ENCODE assay signal across 1 cellular context in the genomic region with DNA sequence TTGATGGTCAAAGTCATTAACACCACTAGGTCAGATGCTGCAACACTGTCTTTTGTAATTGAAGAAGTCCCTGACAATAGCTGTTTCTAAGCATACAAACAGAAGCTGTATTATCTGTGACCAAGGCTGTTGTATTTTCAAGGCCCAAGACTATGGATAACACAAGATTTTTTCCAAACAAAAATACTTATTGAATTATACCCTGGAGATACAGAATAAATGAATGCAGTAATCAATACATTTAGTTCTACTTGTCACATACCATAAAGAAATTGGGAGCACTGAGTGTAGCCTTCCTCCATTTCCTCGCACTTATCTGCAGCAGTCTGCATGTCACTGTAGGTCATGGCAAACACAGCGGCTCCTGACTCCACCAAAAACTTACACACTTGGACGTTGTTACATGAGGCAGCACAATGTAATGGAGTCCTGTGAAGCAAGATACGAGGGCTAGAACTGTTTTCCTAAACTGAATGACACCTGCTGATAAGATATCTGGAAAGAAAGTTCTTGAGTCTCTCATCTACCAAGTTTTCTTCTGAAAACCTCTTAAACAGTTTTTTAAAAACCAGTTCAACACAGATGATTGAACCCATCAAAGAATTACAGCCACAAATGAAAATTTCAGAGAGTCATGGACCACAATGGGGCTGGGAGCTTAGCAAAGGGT.
TF ChIP-seq lines count a peak whose summit lies in the region.

No MANE protein-coding gene starts in this region.

TF ChIP-seq in WTC11, 78 proteins besides CTCF, POLR2A, EP300 and RAD21 (continued from another document):
- TF ChIP-seq, protein P1, sequence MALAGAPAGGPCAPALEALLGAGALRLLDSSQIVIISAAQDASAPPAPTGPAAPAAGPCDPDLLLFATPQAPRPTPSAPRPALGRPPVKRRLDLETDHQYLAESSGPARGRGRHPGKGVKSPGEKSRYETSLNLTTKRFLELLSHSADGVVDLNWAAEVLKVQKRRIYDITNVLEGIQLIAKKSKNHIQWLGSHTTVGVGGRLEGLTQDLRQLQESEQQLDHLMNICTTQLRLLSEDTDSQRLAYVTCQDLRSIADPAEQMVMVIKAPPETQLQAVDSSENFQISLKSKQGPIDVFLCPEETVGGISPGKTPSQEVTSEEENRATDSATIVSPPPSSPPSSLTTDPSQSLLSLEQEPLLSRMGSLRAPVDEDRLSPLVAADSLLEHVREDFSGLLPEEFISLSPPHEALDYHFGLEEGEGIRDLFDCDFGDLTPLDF (CRISPR knock-in tag; IDR thresholded peaks at IDR 0.05): no peak
- TF ChIP-seq TEAD4 (CRISPR knock-in tag; IDR thresholded peaks at IDR 0.05) (no peak), ETV6 (CRISPR knock-in tag; IDR thresholded peaks at IDR 0.05) (no peak), JUN (CRISPR knock-in tag; IDR thresholded peaks at IDR 0.05) (no peak), FOXK1 (CRISPR knock-in tag; IDR thresholded peaks at IDR 0.05) (no peak), ZNF317 (CRISPR knock-in tag; IDR thresholded peaks at IDR 0.05; ENCODE audit: borderline replicate concordance, low read depth) (no peak), CREB1 (CRISPR knock-in tag; IDR thresholded peaks at IDR 0.05) (no peak), SMAD3 (CRISPR knock-in tag; IDR thresholded peaks at IDR 0.05; ENCODE audit: borderline replicate concordance) (no peak)
- TF ChIP-seq, protein P2, sequence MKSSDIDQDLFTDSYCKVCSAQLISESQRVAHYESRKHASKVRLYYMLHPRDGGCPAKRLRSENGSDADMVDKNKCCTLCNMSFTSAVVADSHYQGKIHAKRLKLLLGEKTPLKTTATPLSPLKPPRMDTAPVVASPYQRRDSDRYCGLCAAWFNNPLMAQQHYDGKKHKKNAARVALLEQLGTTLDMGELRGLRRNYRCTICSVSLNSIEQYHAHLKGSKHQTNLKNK (CRISPR knock-in tag; IDR thresholded peaks at IDR 0.05): no peak
- TF ChIP-seq, protein P3, sequence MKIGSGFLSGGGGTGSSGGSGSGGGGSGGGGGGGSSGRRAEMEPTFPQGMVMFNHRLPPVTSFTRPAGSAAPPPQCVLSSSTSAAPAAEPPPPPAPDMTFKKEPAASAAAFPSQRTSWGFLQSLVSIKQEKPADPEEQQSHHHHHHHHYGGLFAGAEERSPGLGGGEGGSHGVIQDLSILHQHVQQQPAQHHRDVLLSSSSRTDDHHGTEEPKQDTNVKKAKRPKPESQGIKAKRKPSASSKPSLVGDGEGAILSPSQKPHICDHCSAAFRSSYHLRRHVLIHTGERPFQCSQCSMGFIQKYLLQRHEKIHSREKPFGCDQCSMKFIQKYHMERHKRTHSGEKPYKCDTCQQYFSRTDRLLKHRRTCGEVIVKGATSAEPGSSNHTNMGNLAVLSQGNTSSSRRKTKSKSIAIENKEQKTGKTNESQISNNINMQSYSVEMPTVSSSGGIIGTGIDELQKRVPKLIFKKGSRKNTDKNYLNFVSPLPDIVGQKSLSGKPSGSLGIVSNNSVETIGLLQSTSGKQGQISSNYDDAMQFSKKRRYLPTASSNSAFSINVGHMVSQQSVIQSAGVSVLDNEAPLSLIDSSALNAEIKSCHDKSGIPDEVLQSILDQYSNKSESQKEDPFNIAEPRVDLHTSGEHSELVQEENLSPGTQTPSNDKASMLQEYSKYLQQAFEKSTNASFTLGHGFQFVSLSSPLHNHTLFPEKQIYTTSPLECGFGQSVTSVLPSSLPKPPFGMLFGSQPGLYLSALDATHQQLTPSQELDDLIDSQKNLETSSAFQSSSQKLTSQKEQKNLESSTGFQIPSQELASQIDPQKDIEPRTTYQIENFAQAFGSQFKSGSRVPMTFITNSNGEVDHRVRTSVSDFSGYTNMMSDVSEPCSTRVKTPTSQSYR (CRISPR knock-in tag; IDR thresholded peaks at IDR 0.05): no peak
